Comparison of ENCODE assay signal across 11 cellular contexts in the genomic region with DNA sequence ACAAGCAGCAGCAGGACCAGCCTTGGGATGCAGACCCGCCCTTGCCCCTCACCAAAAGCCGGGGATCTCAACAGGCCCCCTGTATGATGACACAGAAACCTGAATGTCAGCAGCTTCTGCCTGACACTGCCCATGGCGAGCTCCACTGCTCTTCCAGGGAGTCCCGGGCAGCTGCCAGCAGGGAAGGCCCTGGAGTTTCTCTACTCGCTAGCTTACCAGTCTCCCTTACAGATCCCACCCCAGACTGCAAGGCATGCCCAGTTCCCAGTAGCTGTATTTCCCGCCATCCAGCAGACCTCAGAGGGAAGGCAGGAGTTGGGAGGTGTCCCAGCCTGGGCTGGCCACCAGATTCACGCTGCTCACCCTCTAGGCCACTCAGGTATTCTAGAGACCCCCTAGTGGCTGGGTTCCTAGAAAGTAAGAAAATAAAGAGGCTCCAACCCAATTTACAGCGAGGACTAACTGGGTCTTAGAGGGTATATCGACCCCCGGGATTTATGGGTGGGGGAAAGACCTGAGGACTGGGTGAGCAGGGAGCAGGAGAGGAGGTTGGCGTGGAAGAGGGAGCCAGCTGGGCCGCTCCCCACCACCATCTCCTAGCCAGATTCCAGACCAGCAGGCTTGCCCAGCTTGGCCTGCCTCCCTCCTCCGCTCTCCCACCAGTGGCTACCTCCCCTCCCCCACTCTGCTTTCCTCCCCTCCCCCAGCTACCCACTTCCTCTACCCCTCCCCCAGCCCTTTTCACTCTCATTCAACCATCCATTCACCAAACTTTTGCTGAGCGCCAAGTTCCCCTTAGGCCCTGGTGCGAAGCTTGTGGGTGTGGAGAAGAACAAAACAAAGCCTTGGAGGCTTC. TPM values are rescaled to one million over a fixed set of nuclear protein-coding genes. Genes with fewer than 3 reads are reported as not detected.
DNase-seq lines count a peak whose midpoint lies in the region; FAIRE-seq and TF ChIP-seq lines count a peak whose summit lies in the region.
"Had no signal": no experiment of that assay in that cellular context is flagged by ENCODE, and none has a peak within 500 bp of the region (broad histone marks: within the 10 kb centered on the region; RNA-seq: fewer than 3 reads in every experiment).

No MANE protein-coding gene starts in this region.

- H4K91ac ChIP-seq in neuronal stem cell (ENCODE audit: low read depth, low read length, poor library complexity), result peak overlapping the region; percentile 90

- DNase-seq in GM12864 (ENCODE audit: low read depth) (no peak), Karpas-422 (peak; percentile 41), brain microvascular endothelial cell (no peak), neuronal stem cell (ENCODE audit: low spot score) (no peak), D721Med (ENCODE audit: insufficient read length, low spot score) (no peak), NCI-H748 treated with DMSO at 0.1 percent for 48 hours (lab: John Stamatoyannopoulos, UW) (no peak), RKO (ENCODE audit: low spot score) (no peak)
- DNase-seq: cortex of kidney; NCI-H345; stimulated activated CD4-positive, alpha-beta T cell treated with anti-CD3 and anti-CD28 coated beads, Interleukin-1b, Interleukin-23, amount 100 ng/mL, for 48 hours had no signal

- FAIRE-seq in D721Med (lab: Jason Lieb, UNC), result no peak
- FAIRE-seq: HTR-8/SVneo had no signal

- H2BK5ac ChIP-seq in neuronal stem cell (ENCODE audit: low read length), result no peak overlapping the region

- peak overlapping the region; percentile 73 for H2BK120ac ChIP-seq in neuronal stem cell (ENCODE audit: low read depth, low read length)

- peak overlapping the region; percentile 29 for H3K23ac ChIP-seq in neuronal stem cell (ENCODE audit: low read depth, low read length, poor library complexity)

- no peak overlapping the region for H3K14ac ChIP-seq in neuronal stem cell (ENCODE audit: low read length)

- H3K4me2 ChIP-seq in Karpas-422 (ENCODE audit: low read depth, low read length, poor library complexity, severe bottlenecking) (no peak overlapping the region), neuronal stem cell (ENCODE audit: insufficient read depth, low read length, poor library complexity, severe bottlenecking) (no peak overlapping the region)

- peak overlapping the region; percentile 91 for H2AK5ac ChIP-seq in neuronal stem cell (ENCODE audit: low read depth, low read length)

- no peak overlapping the region for H2BK12ac ChIP-seq in neuronal stem cell (ENCODE audit: low read length)

- no CpG with 5 or more reads among the region's 15 CpGs for WGBS in neuronal stem cell (ENCODE audit: extremely low coverage in 2 of 2, insufficient read length in 2 of 2, insufficient replicate concordance in 1 of 2), 2 donors

- no peaks in the 10 kb centered on the region for H3K9me3 ChIP-seq in Karpas-422 (ENCODE audit: low read length)
- H3K9me3 ChIP-seq in neuronal stem cell (replicated peaks in 1 of 2; ENCODE audit: control insufficient read depth in 2 of 2, insufficient read depth in 1 of 2, low read depth in 1 of 2, low read length in 2 of 2), result no peaks in the 10 kb centered on the region

- H3K27me3 ChIP-seq in Karpas-422 (ENCODE audit: low read length), result no peaks in the 10 kb centered on the region
- no peaks in the 10 kb centered on the region for H3K27me3 ChIP-seq in brain microvascular endothelial cell (replicated peaks)
- peaks cover 0 to 2% (median 0%) of the 10 kb centered on the region in 3 experiments for H3K27me3 ChIP-seq in neuronal stem cell (ENCODE audit: control insufficient read depth in 3 of 3, insufficient read depth in 3 of 3, low read depth in 1 of 3, low read length in 3 of 3)

- peaks cover 28% of the 10 kb centered on the region for H3K4me1 ChIP-seq in Karpas-422 (ENCODE audit: low read length)
- H3K4me1 ChIP-seq in neuronal stem cell (ENCODE audit: control insufficient read depth in 2 of 2, insufficient read depth in 1 of 2, low read depth in 1 of 2, low read length in 2 of 2), result peaks cover 12 to 24% of the 10 kb centered on the region in 2 donors

- no peaks in the 10 kb centered on the region for H3K79me2 ChIP-seq in Karpas-422 (ENCODE audit: low read length)

- H3K9ac ChIP-seq in Karpas-422 (ENCODE audit: low read length), result no peak overlapping the region
- no peak overlapping the region for H3K9ac ChIP-seq in neuronal stem cell (ENCODE audit: low read depth, low read length, poor library complexity)

- H3K79me1 ChIP-seq in neuronal stem cell (ENCODE audit: low read depth, low read length), result no peaks in the 10 kb centered on the region

- no peak overlapping the region for H3K4me3 ChIP-seq in GM12864 (ENCODE audit: low read depth, low read length)
- no peak overlapping the region for H3K4me3 ChIP-seq in Karpas-422 (ENCODE audit: low read length)
- no peak overlapping the region for H3K4me3 ChIP-seq in brain microvascular endothelial cell (ENCODE audit: low read depth, low read length)
- H3K4me3 ChIP-seq in neuronal stem cell (ENCODE audit: low read length in 2 of 2), result no peak overlapping the region

- H4K8ac ChIP-seq in neuronal stem cell (ENCODE audit: low read depth, low read length), result no peak overlapping the region

- H2AFZ ChIP-seq in Karpas-422 (ENCODE audit: low read length) (no peak overlapping the region), neuronal stem cell (ENCODE audit: low read length) (peak overlapping the region; percentile 65)

- peak overlapping the region; percentile 58 for H3K4ac ChIP-seq in neuronal stem cell (ENCODE audit: low read length)

- TF ChIP-seq CTCF in GM12864 (IDR thresholded peaks at IDR 0.05; ENCODE audit: low read depth, low read length, missing control alignments), result peak; percentile 16
- TF ChIP-seq CTCF in brain microvascular endothelial cell (IDR thresholded peaks at IDR 0.05; ENCODE audit: low read depth, low read length, missing control alignments), result peak; percentile 34
- no peak for TF ChIP-seq CTCF in D721Med (IDR thresholded peaks at IDR 0.05; ENCODE audit: insufficient read depth, missing control alignments)

- no peaks in the 10 kb centered on the region for H3K36me3 ChIP-seq in Karpas-422 (ENCODE audit: insufficient read depth, low read length)
- H3K36me3 ChIP-seq in brain microvascular endothelial cell (replicated peaks), result no peaks in the 10 kb centered on the region
- no peaks in the 10 kb centered on the region for H3K36me3 ChIP-seq in neuronal stem cell (replicated peaks in 1 of 2; ENCODE audit: control insufficient read depth in 2 of 2, insufficient read depth in 2 of 2, low read length in 2 of 2)

- H2BK15ac ChIP-seq in neuronal stem cell (ENCODE audit: low read length), result peak overlapping the region; percentile 76

- H3K27ac ChIP-seq in Karpas-422 (ENCODE audit: low read length) (no peak overlapping the region), brain microvascular endothelial cell (no peak overlapping the region), neuronal stem cell (replicated peaks; ENCODE audit: low read length) (peak overlapping the region; percentile 41)

- H3K9me2 ChIP-seq in Karpas-422 (replicated peaks; ENCODE audit: insufficient read depth, low read length), result no peaks in the 10 kb centered on the region

- H4K20me1 ChIP-seq in Karpas-422 (ENCODE audit: insufficient read depth, low read depth, low read length), result no peaks in the 10 kb centered on the region

- H3K18ac ChIP-seq in neuronal stem cell (ENCODE audit: low read length), result peak overlapping the region; percentile 73

- in situ Hi-C loops in brain microvascular endothelial cell (cut with HindIII; ENCODE audit: low pct_ligation_motif_present, low sequenced_read_pairs), result no loop called here

RNA-seq across cellular contexts. Expression of a gene that starts 9.7 kb away (rescaled TPM):
- total RNA-seq in Karpas-422 (2014; rRNA removed; shearing (Covaris generic); ENCODE audit: low replicate concordance), result 337 and 353 TPM in 2 replicates
- polyA plus RNA-seq in neuronal stem cell (2013, experiment 1 of 2), result 2,319 TPM
- 2,280 TPM for polyA plus RNA-seq in neuronal stem cell (2013, experiment 2 of 2)

RNA-seq across cellular contexts. Expression of a gene that starts 21.8 kb away (rescaled TPM):
- 35.1 and 44.3 TPM in 2 replicates for total RNA-seq in Karpas-422 (2014; rRNA removed; shearing (Covaris generic); ENCODE audit: low replicate concordance)
- polyA plus RNA-seq in neuronal stem cell (2013, experiment 1 of 2), result 6.3 TPM
- 6.1 TPM for polyA plus RNA-seq in neuronal stem cell (2013, experiment 2 of 2)
